Comparison of ENCODE assay signal across 17 cellular contexts in genomic region chr1:198297281-198297680, GRCh38.
DNase-seq lines count a peak whose midpoint lies in the region; ATAC-seq and TF ChIP-seq lines count a peak whose summit lies in the region.
"Had no signal": no experiment of that assay in that cellular context is flagged by ENCODE, and none has a peak within 500 bp of the region (broad histone marks: within the 10 kb centered on the region; RNA-seq: fewer than 3 reads in every experiment).

No MANE protein-coding gene starts in this region.

- H3K4me1 ChIP-seq in heart left ventricle, result peaks cover 0 to 12% (median 0%) of the 10 kb centered on the region in 12 donors
- H3K4me1 ChIP-seq in GM23248 (ENCODE audit: insufficient read depth), result peaks cover 21% of the 10 kb centered on the region; the same call in 1 of the 2 replicates
- peaks cover 7% of the 10 kb centered on the region for H3K4me1 ChIP-seq in neural progenitor cell

- H3K4me3 Mint-ChIP-seq in WTC11, result no peak overlapping the region
- H3K4me3 Mint-ChIP-seq in neural progenitor cell, result no peak overlapping the region
- H3K4me3 Mint-ChIP-seq: CD4-positive, alpha-beta T cell; H9 had no signal

- H3K4me2 ChIP-seq in GM23248 (ENCODE audit: unreplicated experiment) (no peak overlapping the region), neural progenitor cell (no peak overlapping the region)

- H3K27ac ChIP-seq in heart left ventricle (no peak overlapping the region), GM23248 (0 out of 2 replicates have a peak overlapping the region, but pooled peaks have one; percentile 4), neural progenitor cell (no peak overlapping the region)

- peaks cover 25% of the 10 kb centered on the region for H3K4me1 Mint-ChIP-seq in WTC11
- peaks cover 60% of the 10 kb centered on the region for H3K4me1 Mint-ChIP-seq in neural progenitor cell

- H3K79me2 ChIP-seq in GM23248 (ENCODE audit: insufficient read depth) (peaks cover 96% of the 10 kb centered on the region), neural progenitor cell (ENCODE audit: low read depth) (no peaks in the 10 kb centered on the region)

- intact Hi-C loops in heart left ventricle (cut with DNase I) (loop anchor here in 2 of 10 donors (10.0 kb wide), 2 partner anchors 142 to 212 kb away; partner anchors contain the start of gene NEK7 (in 2 of the 2)), cardiac septum (cut with DNase I) (no loop called here)

- H3K36me3 Mint-ChIP-seq in WTC11 (no peaks in the 10 kb centered on the region), neural progenitor cell (peaks cover 10% of the 10 kb centered on the region)

- H4K20me1 ChIP-seq in GM23248 (ENCODE audit: insufficient read depth) (no peaks in the 10 kb centered on the region), neural progenitor cell (ENCODE audit: low read depth) (no peaks in the 10 kb centered on the region)

- no peak for TF ChIP-seq POLR2A in heart left ventricle (IDR thresholded peaks at IDR 0.05)

- 69 to 81% (median 79%) methylated on average over 2 of the region's 2 CpGs for WGBS in heart left ventricle, 4 donors
- WGBS in GM23248 (ENCODE audit: low coverage in 1 of 2, low lambda C conversion rate in 2 of 2, missing lambda C conversion rate in 2 of 2), 2 experiments, result 65 to 86% methylated on average over 2 of the region's 2 CpGs

- H3K9ac ChIP-seq in GM23248, result no peak overlapping the region
- H3K9ac ChIP-seq in neural progenitor cell, result no peak overlapping the region

- in situ Hi-C loops in GM23248 (cut with MboI), result loop anchor here (25.0 kb wide), 1 partner anchor 390 kb away; no protein-coding TSS in a partner anchor

- no peaks in the 10 kb centered on the region for H3K9me2 ChIP-seq in GM23248 (ENCODE audit: insufficient read depth)

- H3K36me3 ChIP-seq in heart left ventricle, result peaks cover 0 to 56% (median 39%) of the 10 kb centered on the region in 9 donors
- H3K36me3 ChIP-seq in GM23248 (ENCODE audit: low read depth), result peaks cover 95% of the 10 kb centered on the region
- H3K36me3 ChIP-seq in neural progenitor cell, result no peaks in the 10 kb centered on the region

- H3K27me3 ChIP-seq in heart left ventricle, result no peaks in the 10 kb centered on the region
- no peaks in the 10 kb centered on the region for H3K27me3 ChIP-seq in GM23248 (replicated peaks; ENCODE audit: insufficient read depth)
- H3K27me3 ChIP-seq in neural progenitor cell, result no peaks in the 10 kb centered on the region

- DNase-seq in heart left ventricle (no peak), cardiac septum (ENCODE audit: low spot score) (no peak), GM23248 (no peak), WTC11 (ENCODE audit: low spot score) (no peak), neural progenitor cell (ENCODE audit: low spot score) (no peak), NCI-H446 (lab: John Stamatoyannopoulos, UW) (no peak), GM20000 (ENCODE audit: low spot score) (no peak)
- DNase-seq: ACHN; C1 segment of cervical spinal cord; Calu3; CD4-positive, alpha-beta T cell; DND-41; GDM1; GOT3; H9 had no signal

- no peak for TF ChIP-seq CTCF in heart left ventricle (IDR thresholded peaks at IDR 0.05)
- TF ChIP-seq CTCF in WTC11 (IDR thresholded peaks at IDR 0.05), result no peak
- no peak for TF ChIP-seq CTCF in neural progenitor cell (IDR thresholded peaks at IDR 0.05)
- no peak for TF ChIP-seq CTCF in GM20000 (IDR thresholded peaks at IDR 0.05; ENCODE audit: extremely low read depth, missing control alignments)

- POLR2A ChIA-PET in WTC11 (lab: Charles Lee), result no interaction called here

- ATAC-seq in heart left ventricle (peak in 3 of 4 donors; percentile 40 to 53 (median 45)), WTC11 (no peak), GM19455 (IDR thresholded peaks at IDR 0.05; ENCODE audit: unreplicated experiment) (no peak)
- ATAC-seq: HepG2 had no signal

- H3K27me3 Mint-ChIP-seq in WTC11 (ENCODE audit: low read depth) (no peaks in the 10 kb centered on the region), neural progenitor cell (ENCODE audit: insufficient read depth, low read depth) (no peaks in the 10 kb centered on the region)
- H3K27me3 Mint-ChIP-seq: CD4-positive, alpha-beta T cell had no signal

- CTCF ChIA-PET in WTC11 (lab: Charles Lee), result no interaction called here

- H3F3A ChIP-seq in GM23248 (ENCODE audit: insufficient read depth) (peaks cover 87% of the 10 kb centered on the region), neural progenitor cell (ENCODE audit: low read depth) (no peaks in the 10 kb centered on the region)

- no peaks in the 10 kb centered on the region for H3K9me3 ChIP-seq in heart left ventricle
- H3K9me3 ChIP-seq in GM23248 (ENCODE audit: low read depth), result no peaks in the 10 kb centered on the region
- H3K9me3 ChIP-seq in neural progenitor cell (ENCODE audit: low read depth), result no peaks in the 10 kb centered on the region

- peak overlapping the region; percentile 47; the same call in 1 of the 2 replicates for H3K27ac Mint-ChIP-seq in WTC11
- H3K27ac Mint-ChIP-seq in neural progenitor cell, result peak overlapping the region; percentile 57
- H3K27ac Mint-ChIP-seq: CD4-positive, alpha-beta T cell had no signal

- no peak overlapping the region for H3K4me3 ChIP-seq in heart left ventricle
- H3K4me3 ChIP-seq in GM23248, result no peak overlapping the region
- H3K4me3 ChIP-seq in neural progenitor cell, result no peak overlapping the region

- H2AFZ ChIP-seq in GM23248 (no peak overlapping the region), neural progenitor cell (replicated peaks) (no peak overlapping the region)

- H3K9me3 Mint-ChIP-seq in WTC11 (no peaks in the 10 kb centered on the region), neural progenitor cell (no peaks in the 10 kb centered on the region)
- H3K9me3 Mint-ChIP-seq: CD4-positive, alpha-beta T cell; H9 had no signal

TF ChIP-seq in WTC11, 78 proteins besides CTCF, POLR2A, EP300 and RAD21:
- TF ChIP-seq ZNF232 (CRISPR knock-in tag; IDR thresholded peaks at IDR 0.05) (no peak), JUN (CRISPR knock-in tag; IDR thresholded peaks at IDR 0.05) (no peak), CDX4 (CRISPR knock-in tag; IDR thresholded peaks at IDR 0.05; ENCODE audit: borderline replicate concordance) (no peak), ZNF281 (CRISPR knock-in tag; IDR thresholded peaks at IDR 0.05) (no peak), ZNF425 (CRISPR knock-in tag; conservative IDR thresholded peaks at IDR 0.05) (no peak)
TF ChIP-seq in WTC11: peak in this region for 0.

Comparison
In these comparisons a context has a peak if more than half of its experiments do, and no peak if none do; other contexts are left out.
1. ATAC-seq: peak in heart left ventricle (3 of 4); none in WTC11 (single experiment) and GM19455 (single experiment).